In genomic region chr6:149567194-149567586, GRCh38 we compare ENCODE assay signal across 8 cellular contexts. TPM values are rescaled to one million over a fixed set of nuclear protein-coding genes. Genes with fewer than 3 reads are reported as not detected.
DNase-seq lines count a peak whose midpoint lies in the region; ATAC-seq and TF ChIP-seq lines count a peak whose summit lies in the region.

No MANE protein-coding gene starts in this region.

- H3K4me3 ChIP-seq in LNCaP clone FGC (ENCODE audit: low read depth, low read length) (peak overlapping the region; percentile 82), neuron (ENCODE audit: low read length) (peak overlapping the region; percentile 100)
- peak overlapping the region; percentile 98 for H3K4me3 ChIP-seq in effector memory CD4-positive, alpha-beta T cell (ENCODE audit: insufficient read depth, low read depth, low read length, poor library complexity, severe bottlenecking)

- H3K4me3 Mint-ChIP-seq in CD4-positive, alpha-beta T cell: peak overlapping the region; percentile 95

- DNase-seq in CD4-positive, alpha-beta T cell: no peak
- DNase-seq in LNCaP clone FGC (ENCODE audit: low read depth) (no peak), NCI-H1930 (lab: John Stamatoyannopoulos, UW) (no peak), middle frontal gyrus (ENCODE audit: extremely low spot score, low spot score) (no peak)
- DNase-seq in effector memory CD4-positive, alpha-beta T cell: no peak

- peak overlapping the region; percentile 94 for H3K27ac Mint-ChIP-seq in CD4-positive, alpha-beta T cell

- H3K27me3 Mint-ChIP-seq in CD4-positive, alpha-beta T cell: no peaks in the 10 kb centered on the region

- CTCF ChIA-PET in CD4-positive, alpha-beta T cell (lab: Charles Lee): interaction anchor here (7.6 kb wide), 1 partner anchor 21 kb away, joined by 65 read pairs; the partner anchor contains the start of gene PPIL4

- no peaks in the 10 kb centered on the region for H3K9me3 ChIP-seq in CD4-positive, alpha-beta T cell (ENCODE audit: control insufficient read depth, low read length)
- no peaks in the 10 kb centered on the region for H3K9me3 ChIP-seq in effector memory CD4-positive, alpha-beta T cell (ENCODE audit: control insufficient read depth, low read length)
- no peaks in the 10 kb centered on the region for H3K9me3 ChIP-seq in neuron (ENCODE audit: low read length)

- no peak for ATAC-seq in CD4-positive, alpha-beta T cell (ENCODE audit: poor library complexity)
- ATAC-seq in GM19324 (IDR thresholded peaks at IDR 0.05; ENCODE audit: low FRiP score, unreplicated experiment): no peak
- no peak for ATAC-seq in HG02885 (IDR thresholded peaks at IDR 0.05; ENCODE audit: poor library complexity, unreplicated experiment)

- TF ChIP-seq CTCF in CD4-positive, alpha-beta T cell (IDR thresholded peaks at IDR 0.05): no peak
- no peak for TF ChIP-seq CTCF in LNCaP clone FGC (IDR thresholded peaks at IDR 0.05; ENCODE audit: control insufficient read depth, extremely low read depth, insufficient read depth)

- no peaks in the 10 kb centered on the region for H3K36me3 ChIP-seq in effector memory CD4-positive, alpha-beta T cell (ENCODE audit: control insufficient read depth, insufficient read depth, low read length)
- H3K36me3 ChIP-seq in neuron (ENCODE audit: insufficient read depth, low read length): no peaks in the 10 kb centered on the region

- H3K27me3 ChIP-seq in CD4-positive, alpha-beta T cell (ENCODE audit: control insufficient read depth, insufficient read depth, low read length): no peaks in the 10 kb centered on the region
- no peaks in the 10 kb centered on the region for H3K27me3 ChIP-seq in effector memory CD4-positive, alpha-beta T cell (replicated peaks; ENCODE audit: control insufficient read depth, insufficient read depth, low read length, poor library complexity, severe bottlenecking)
- H3K27me3 ChIP-seq in neuron (ENCODE audit: insufficient read depth, low read length): no peaks in the 10 kb centered on the region

- peak overlapping the region; percentile 99 for H2AFZ ChIP-seq in neuron (ENCODE audit: low read depth, low read length)

- no peaks in the 10 kb centered on the region for H3K9me3 Mint-ChIP-seq in CD4-positive, alpha-beta T cell

- no peak overlapping the region for H3K27ac ChIP-seq in CD4-positive, alpha-beta T cell (ENCODE audit: low read depth, low read length)
- peak overlapping the region; percentile 93 for H3K27ac ChIP-seq in effector memory CD4-positive, alpha-beta T cell (ENCODE audit: insufficient read depth, low read length, poor library complexity, severe bottlenecking)

- H3K36me3 Mint-ChIP-seq in CD4-positive, alpha-beta T cell (ENCODE audit: low read depth): peaks cover 16% of the 10 kb centered on the region

- peaks cover 3% of the 10 kb centered on the region for H3K4me1 ChIP-seq in effector memory CD4-positive, alpha-beta T cell (ENCODE audit: control insufficient read depth, insufficient read depth, low read length, poor library complexity, severe bottlenecking)
- H3K4me1 ChIP-seq in neuron (ENCODE audit: insufficient read depth, low read length): peaks cover 15% of the 10 kb centered on the region

- peaks cover 33% of the 10 kb centered on the region for H3K4me1 Mint-ChIP-seq in CD4-positive, alpha-beta T cell (ENCODE audit: low read depth)

- POLR2A ChIA-PET in CD4-positive, alpha-beta T cell (lab: Charles Lee): interaction anchor here (3.6 kb wide), 1 partner anchor 22 kb away, joined by 42 read pairs; the partner anchor contains the start of gene PPIL4

- intact Hi-C loops in CD4-positive, alpha-beta T cell (cut with DNase I, micrococcal nuclease): loop anchor here (5.0 to 10.0 kb wide), 6 partner anchors 80 to 438 kb away; partner anchors contain the start of genes KATNA1 (in 2 of the 2), LATS1 (in 1 of the 2), LRP11 (in 1 of the 2) and NUP43 (in 1 of the 2)

RNA-seq across cellular contexts. Expression of gene GINM1, which starts 1.0 kb away (rescaled TPM):
- total RNA-seq in CD4-positive, alpha-beta T cell: 10 to 100 TPM; 24.1 to 25.9 TPM

RNA-seq across cellular contexts. Expression of gene PPIL4, which starts 21.3 kb away (rescaled TPM):
- total RNA-seq in CD4-positive, alpha-beta T cell: 10 to 100 TPM; 51.8 to 53.5 TPM
